ENCODE assay signal across 13 cellular contexts in the genomic region with DNA sequence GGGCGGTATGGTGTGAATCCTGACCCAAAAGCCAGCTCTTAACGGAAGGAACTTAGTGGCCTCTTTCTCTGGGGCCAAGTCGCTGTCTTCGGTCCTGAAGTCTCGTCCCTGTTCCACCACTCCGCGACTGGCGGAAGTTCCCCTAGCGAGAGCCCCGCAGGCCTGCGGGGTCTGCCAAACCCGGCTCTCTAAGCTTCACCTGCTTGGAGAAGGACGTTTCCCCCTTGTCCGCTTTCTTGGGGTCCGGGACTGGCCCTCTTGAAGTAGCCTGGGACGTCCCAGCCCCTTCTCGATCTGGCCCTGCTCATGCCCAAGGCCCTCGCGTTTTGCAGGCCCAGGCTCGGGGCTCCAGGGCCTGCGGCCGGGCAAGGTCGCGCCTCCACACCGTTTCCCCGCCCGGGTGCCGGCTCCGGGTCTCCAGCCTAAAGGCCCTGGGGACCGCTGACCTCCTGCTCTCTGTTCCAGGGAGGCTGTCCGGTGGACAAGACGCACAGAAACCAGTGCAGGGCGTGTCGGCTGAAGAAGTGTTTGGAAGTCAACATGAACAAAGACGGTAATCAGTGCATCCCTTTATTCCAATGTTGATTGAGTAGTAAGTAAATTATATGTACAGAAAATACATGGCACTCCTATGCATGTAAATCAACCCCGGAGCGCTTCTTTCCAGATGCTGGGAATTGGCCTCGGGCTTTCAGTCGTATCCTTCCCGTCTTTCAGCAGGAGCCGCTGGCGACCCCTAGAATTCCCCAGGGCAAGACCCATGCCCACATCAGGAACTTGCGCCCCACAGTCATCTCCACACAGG. TPM values are rescaled to one million over a fixed set of nuclear protein-coding genes. Genes with fewer than 3 reads are reported as not detected.
DNase-seq lines count a peak whose midpoint lies in the region; ATAC-seq, FAIRE-seq and TF ChIP-seq lines count a peak whose summit lies in the region.
"Had no signal": no experiment of that assay in that cellular context is flagged by ENCODE, and none has a peak within 500 bp of the region (broad histone marks: within the 10 kb centered on the region; RNA-seq: fewer than 3 reads in every experiment).

No MANE protein-coding gene starts in this region.

- TF ChIP-seq CTCF in astrocyte (IDR thresholded peaks at IDR 0.05; ENCODE audit: insufficient read depth, low read depth, low read length), result no peak
- no peak for TF ChIP-seq CTCF in left lung (IDR thresholded peaks at IDR 0.05)

- H3K4me1 Mint-ChIP-seq in astrocyte (ENCODE audit: low read depth, unreplicated experiment), result peaks cover 4% of the 10 kb centered on the region

- H2AFZ ChIP-seq in astrocyte (ENCODE audit: low read depth, low read length), result no peak overlapping the region

- no peaks in the 10 kb centered on the region for H4K20me1 ChIP-seq in astrocyte (ENCODE audit: insufficient read depth, low read length)

- H3K4me3 Mint-ChIP-seq in astrocyte (ENCODE audit: unreplicated experiment), result no peak overlapping the region

- peaks cover 5% of the 10 kb centered on the region for H3K36me3 Mint-ChIP-seq in astrocyte (ENCODE audit: low read depth, unreplicated experiment)
- H3K36me3 Mint-ChIP-seq: CD4-positive, alpha-beta memory T cell had no signal

- no peak overlapping the region for H3K4me3 ChIP-seq in astrocyte (ENCODE audit: insufficient read depth, low read depth, low read length)
- no peak overlapping the region for H3K4me3 ChIP-seq in left lung

- peaks cover 6% of the 10 kb centered on the region for H3K9me3 Mint-ChIP-seq in astrocyte (ENCODE audit: unreplicated experiment)
- H3K9me3 Mint-ChIP-seq: activated T-cell treated with anti-CD3 and anti-CD28 coated beads, Interleukin-2, amount 50 U/mL, for 4 hours had no signal

- peak overlapping the region; percentile 15 for H3K4me2 ChIP-seq in astrocyte (ENCODE audit: low read length)

- intact Hi-C loops in left lung (cut with DNase I), result no loop called here

- H3K9me3 ChIP-seq in astrocyte (ENCODE audit: insufficient read depth, low read depth, low read length) (no peaks in the 10 kb centered on the region), left lung (no peaks in the 10 kb centered on the region)
- H3K9me3 ChIP-seq: neutrophil had no signal

- no peak overlapping the region for H3K9ac ChIP-seq in astrocyte (ENCODE audit: low read length)

- FAIRE-seq in astrocyte (lab: Jason Lieb, UNC), result no peak

- peak; percentile 28 to 42 for DNase-seq in stimulated activated CD4-positive, alpha-beta T cell treated with anti-CD3 and anti-CD28 coated beads, Interleukin-2, amount 100 ng/mL, for 24 hours
- no peak for DNase-seq in stimulated activated CD4-positive, alpha-beta T cell treated with anti-CD3 and anti-CD28 coated beads, Interleukin-2, amount 100 ng/mL, for 48 hours
- peak; percentile 15 for DNase-seq in astrocyte (ENCODE audit: low read depth)
- DNase-seq in left lung, result no peak
- DNase-seq in putamen (ENCODE audit: low spot score), result no peak
- no peak for DNase-seq in NCI-H446 treated with DMSO at 0.1 percent for 48 hours (lab: John Stamatoyannopoulos, UW)
- DNase-seq: activated T-cell treated with anti-CD3 and anti-CD28 coated beads, Interleukin-2, amount 50 U/mL, for 4 hours; CD4-positive, alpha-beta memory T cell; RPMI8226 had no signal

- H3K27ac ChIP-seq in astrocyte (ENCODE audit: low read depth, low read length), result no peak overlapping the region
- H3K27ac ChIP-seq in left lung, result no peak overlapping the region
- H3K27ac ChIP-seq: neutrophil had no signal

- H3K27me3 ChIP-seq in astrocyte (ENCODE audit: insufficient read depth, low read length), result peaks cover 78% of the 10 kb centered on the region
- peaks cover 96 to 98% of the 10 kb centered on the region in 2 donors for H3K27me3 ChIP-seq in left lung

- H3K36me3 ChIP-seq in astrocyte (ENCODE audit: insufficient read depth, low read length) (no peaks in the 10 kb centered on the region), left lung (no peaks in the 10 kb centered on the region)
- H3K36me3 ChIP-seq: neutrophil had no signal

- H3K27me3 Mint-ChIP-seq in astrocyte (ENCODE audit: low read depth, unreplicated experiment), result peaks cover 88% of the 10 kb centered on the region

- H3K79me2 ChIP-seq in astrocyte (ENCODE audit: insufficient read depth, low read length), result no peaks in the 10 kb centered on the region

- ATAC-seq in left lung (peak; percentile 63), GM21717 (IDR thresholded peaks at IDR 0.05; ENCODE audit: unreplicated experiment) (no peak), GM21515 (IDR thresholded peaks at IDR 0.05; ENCODE audit: unreplicated experiment) (no peak)

- H3K27ac Mint-ChIP-seq in astrocyte (ENCODE audit: unreplicated experiment), result no peak overlapping the region
- H3K27ac Mint-ChIP-seq: CD4-positive, alpha-beta memory T cell had no signal

- H3K4me1 ChIP-seq in astrocyte (ENCODE audit: insufficient read depth, low read length), result no peaks in the 10 kb centered on the region
- peaks cover 0 to 20% of the 10 kb centered on the region in 2 donors for H3K4me1 ChIP-seq in left lung

RNA-seq across cellular contexts. Expression of gene NR2E1, which starts 8.8 kb away (rescaled TPM):
- total RNA-seq in astrocyte, result not detected in 2 replicates
- not detected for total RNA-seq in left lung
- total RNA-seq: activated T-cell treated with anti-CD3 and anti-CD28 coated beads, Interleukin-2, amount 50 U/mL, for 4 hours; CD4-positive, alpha-beta memory T cell; MCF 10A had no signal

Comparison
In these comparisons a context has a peak if more than half of its experiments do, and no peak if none do; other contexts are left out.
1. DNase-seq: peak in stimulated activated CD4-positive, alpha-beta T cell treated with anti-CD3 and anti-CD28 coated beads, Interleukin-2, amount 100 ng/mL, for 24 hours (2 of 2) and astrocyte (single experiment); none in stimulated activated CD4-positive, alpha-beta T cell treated with anti-CD3 and anti-CD28 coated beads, Interleukin-2, amount 100 ng/mL, for 48 hours (0 of 2), left lung (0 of 2), putamen (single experiment) and NCI-H446 treated with DMSO at 0.1 percent for 48 hours (single experiment).